In genomic region chr5:145937432-145938250, GRCh38 we compare ENCODE assay signal across 9 cellular contexts. TPM values are rescaled to one million over a fixed set of nuclear protein-coding genes. Genes with fewer than 3 reads are reported as not detected.
A peak's percentile ranks its signal among the peaks of the same experiment; 100 is the strongest.
DNase-seq lines count a peak whose midpoint lies in the region; ATAC-seq, FAIRE-seq and TF ChIP-seq lines count a peak whose summit lies in the region.
"Had no signal": no experiment of that assay in that cellular context is flagged by ENCODE, and none has a peak within 500 bp of the region (broad histone marks: within the 10 kb centered on the region; RNA-seq: fewer than 3 reads in every experiment).

No MANE protein-coding gene starts in this region.

- H3K4me3 ChIP-seq in A673 (ENCODE audit: low read depth, low read length, poor library complexity, severe bottlenecking) = peak overlapping the region; percentile 45

- TF ChIP-seq CTCF in A673 (conservative IDR thresholded peaks at IDR 0.05; ENCODE audit: low read depth, low read length) = no peak

- peaks cover 76% of the 10 kb centered on the region for H3K4me1 ChIP-seq in A673 (ENCODE audit: insufficient read depth, low read length, poor library complexity, severe bottlenecking)

- peaks cover 51% of the 10 kb centered on the region for H3K27me3 Mint-ChIP-seq in activated CD4-positive, alpha-beta memory T cell treated with anti-CD3 and anti-CD28 coated beads for 36 hours
- H3K27me3 Mint-ChIP-seq in stimulated activated naive B cell treated with anti-CD40 and anti-IgM and Interleukin-4, amounts not matched to agents 10 μg/mL and 1 μg/mL and 100 μg/mL, for 72 hours = peaks cover 29 to 41% of the 10 kb centered on the region in 2 donors

- H3K4me1 Mint-ChIP-seq in activated CD4-positive, alpha-beta memory T cell treated with anti-CD3 and anti-CD28 coated beads for 36 hours (ENCODE audit: low read depth) = peaks cover 31% of the 10 kb centered on the region
- H3K4me1 Mint-ChIP-seq in stimulated activated naive B cell treated with anti-CD40 and anti-IgM and Interleukin-4, amounts not matched to agents 10 μg/mL and 1 μg/mL and 100 μg/mL, for 72 hours = no peaks in the 10 kb centered on the region

- H3K9me3 Mint-ChIP-seq in activated CD4-positive, alpha-beta memory T cell treated with anti-CD3 and anti-CD28 coated beads for 36 hours = no peaks in the 10 kb centered on the region
- H3K9me3 Mint-ChIP-seq in stimulated activated naive B cell treated with anti-CD40 and anti-IgM and Interleukin-4, amounts not matched to agents 10 μg/mL and 1 μg/mL and 100 μg/mL, for 72 hours = no peaks in the 10 kb centered on the region

- TSS peak; percentile 43 for BruUV-seq in A673 (replicated peaks; lab: Mats Ljungman, UMichigan)

- no peak overlapping the region for H3K4me3 Mint-ChIP-seq in activated CD4-positive, alpha-beta memory T cell treated with anti-CD3 and anti-CD28 coated beads for 36 hours
- no peak overlapping the region for H3K4me3 Mint-ChIP-seq in stimulated activated naive B cell treated with anti-CD40 and anti-IgM and Interleukin-4, amounts not matched to agents 10 μg/mL and 1 μg/mL and 100 μg/mL, for 72 hours

- H3K36me3 ChIP-seq in A673 (ENCODE audit: insufficient read depth, low read length, poor library complexity, severe bottlenecking) = no peaks in the 10 kb centered on the region

- intact Hi-C loops in A673 (cut with micrococcal nuclease; ENCODE audit: unreplicated experiment) = loop anchor here (2.0 to 5.0 kb wide), 2 partner anchors 63 to 690 kb away; no protein-coding TSS in a partner anchor
- intact Hi-C loops in activated CD4-positive, alpha-beta memory T cell treated with anti-CD3 and anti-CD28 coated beads for 36 hours (cut with micrococcal nuclease) = loop anchor here (1.0 to 5.0 kb wide), 7 partner anchors 9 to 1747 kb away; partner anchors contain the start of genes LARS1 and PRELID2

- no peaks in the 10 kb centered on the region for H3K36me3 Mint-ChIP-seq in activated CD4-positive, alpha-beta memory T cell treated with anti-CD3 and anti-CD28 coated beads for 36 hours
- no peaks in the 10 kb centered on the region for H3K36me3 Mint-ChIP-seq in stimulated activated naive B cell treated with anti-CD40 and anti-IgM and Interleukin-4, amounts not matched to agents 10 μg/mL and 1 μg/mL and 100 μg/mL, for 72 hours

- CTCF ChIA-PET in A673 (lab: Charles Lee) = interaction anchor here (0.7 kb wide), 1 partner anchor 50 kb away, joined by 3 read pairs; no protein-coding TSS in a partner anchor
- CTCF ChIA-PET in activated CD4-positive, alpha-beta memory T cell treated with anti-CD3 and anti-CD28 coated beads for 36 hours (lab: Charles Lee) = interaction anchor here (1.5 kb wide), 1 partner anchor 8 kb away, joined by 5 read pairs; no protein-coding TSS in a partner anchor

- peak; percentile 55 for ATAC-seq in left lobe of liver
- ATAC-seq in stimulated activated naive B cell treated with anti-CD40 and anti-IgM and Interleukin-4, amounts not matched to agents 10 μg/mL and 1 μg/mL and 100 μg/mL, for 72 hours (replicated peaks) = no peak

- FAIRE-seq in H54 (lab: Jason Lieb, UNC) = no peak

- POLR2A ChIA-PET in A673 (lab: Charles Lee; ENCODE audit: low non-redundant PET) = interaction anchor here (0.6 kb wide), 1 partner anchor 111 kb away, joined by 5 read pairs; no protein-coding TSS in a partner anchor
- POLR2A ChIA-PET in activated CD4-positive, alpha-beta memory T cell treated with anti-CD3 and anti-CD28 coated beads for 36 hours (lab: Charles Lee) = interaction anchor here (1.1 kb wide), 1 partner anchor 8 kb away, joined by 7 read pairs; no protein-coding TSS in a partner anchor

- no peak overlapping the region for H3K27ac Mint-ChIP-seq in activated CD4-positive, alpha-beta memory T cell treated with anti-CD3 and anti-CD28 coated beads for 36 hours
- H3K27ac Mint-ChIP-seq in stimulated activated naive B cell treated with anti-CD40 and anti-IgM and Interleukin-4, amounts not matched to agents 10 μg/mL and 1 μg/mL and 100 μg/mL, for 72 hours = no peak overlapping the region

- no peaks in the 10 kb centered on the region for H3K9me3 ChIP-seq in A673 (ENCODE audit: low read depth, low read length, poor library complexity, severe bottlenecking)

- DNase-seq in A673 (ENCODE audit: low spot score) (peak; percentile 53), H54 (ENCODE audit: insufficient read length, low spot score) (peak; percentile 50), left lobe of liver (ENCODE audit: low spot score) (peak; percentile 54), NCI-H1048 (lab: John Stamatoyannopoulos, UW) (no peak), midbrain (lab: John Stamatoyannopoulos, UW) (no peak), NCI-H748 (lab: John Stamatoyannopoulos, UW; ENCODE audit: unreplicated experiment) (no peak)
- peak; percentile 48 for DNase-seq in activated CD4-positive, alpha-beta memory T cell treated with anti-CD3 and anti-CD28 coated beads for 36 hours
- no peak for DNase-seq in stimulated activated naive B cell treated with anti-CD40 and anti-IgM and Interleukin-4, amounts not matched to agents 10 μg/mL and 1 μg/mL and 100 μg/mL, for 72 hours

- H3K27me3 ChIP-seq in A673 (replicated peaks; ENCODE audit: insufficient read depth, low read depth, low read length, poor library complexity) = no peaks in the 10 kb centered on the region

- TF ChIP-seq POLR2A in H54 (IDR thresholded peaks at IDR 0.05; ENCODE audit: low read depth, low read length) = no peak

- H3K27ac ChIP-seq in A673 (ENCODE audit: low read depth, low read length, poor library complexity, severe bottlenecking) = peak overlapping the region; percentile 83
- H3K27ac ChIP-seq: SK-N-MC had no signal

RNA-seq across cellular contexts. Expression of gene SH3RF2, which starts 1.3 kb away (rescaled TPM):
- total RNA-seq in A673 (2021) (21.1 and 22.9 TPM in 2 replicates), left lobe of liver (18.0 TPM)
- under 1 TPM in 1 of 2 experiments, not detected in 1; 0.12 TPM for total RNA-seq in activated CD4-positive, alpha-beta memory T cell treated with anti-CD3 and anti-CD28 coated beads for 36 hours

Comparison
In these comparisons a context has a peak if more than half of its experiments do, and no peak if none do; other contexts are left out.
1. DNase-seq: peak in A673 (single experiment), H54 (single experiment), activated CD4-positive, alpha-beta memory T cell treated with anti-CD3 and anti-CD28 coated beads for 36 hours (single experiment) and left lobe of liver (single experiment); none in NCI-H1048 (single experiment), stimulated activated naive B cell treated with anti-CD40 and anti-IgM and Interleukin-4, amounts not matched to agents 10 μg/mL and 1 μg/mL and 100 μg/mL, for 72 hours (single experiment), midbrain (single experiment) and NCI-H748 (single experiment).
2. RNA of gene SH3RF2, which starts 1.3 kb away (total RNA-seq): 21.1 to 22.9 TPM in A673 and 18.0 TPM in left lobe of liver (single experiment); 0.12 TPM in activated CD4-positive, alpha-beta memory T cell treated with anti-CD3 and anti-CD28 coated beads for 36 hours; every median in the first group is over 10 times any median in the second.